In the genomic region with DNA sequence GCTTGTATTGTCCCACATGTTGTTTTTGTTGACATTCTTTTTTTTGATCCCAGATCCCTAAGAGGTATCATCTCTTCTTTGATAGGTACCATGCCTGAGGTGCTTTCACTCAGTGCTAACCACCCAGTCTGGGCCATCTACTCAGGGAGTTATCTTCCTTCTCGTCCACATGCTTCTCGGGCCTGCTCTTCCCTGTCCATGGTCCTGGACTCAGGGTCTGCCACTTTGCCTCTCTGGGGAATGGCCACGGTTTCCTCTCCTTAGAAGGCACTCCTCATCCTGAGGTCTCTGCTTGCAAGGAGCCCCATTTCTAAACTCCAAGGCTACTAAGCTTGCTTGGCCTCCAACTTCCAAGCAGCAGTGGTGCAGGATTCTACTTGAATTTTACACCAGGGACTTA, we compare ENCODE assay signal across 10 cellular contexts.
DNase-seq lines count a peak whose midpoint lies in the region; ATAC-seq and TF ChIP-seq lines count a peak whose summit lies in the region.
"Had no signal": no experiment of that assay in that cellular context is flagged by ENCODE, and none has a peak within 500 bp of the region (broad histone marks: within the 10 kb centered on the region; RNA-seq: fewer than 3 reads in every experiment).

No MANE protein-coding gene starts in this region.

- no peak overlapping the region for H2AFZ ChIP-seq in osteoblast (ENCODE audit: low read length)

- H3K36me3 ChIP-seq in brain microvascular endothelial cell (replicated peaks) (no peaks in the 10 kb centered on the region), left lung (no peaks in the 10 kb centered on the region), osteoblast (ENCODE audit: insufficient read depth, low read length) (no peaks in the 10 kb centered on the region)

- H3K4me3 ChIP-seq in brain microvascular endothelial cell (ENCODE audit: low read depth, low read length) (no peak overlapping the region), left lung (no peak overlapping the region), osteoblast (ENCODE audit: insufficient read depth, low read length) (no peak overlapping the region)

- H3K27me3 ChIP-seq in brain microvascular endothelial cell (replicated peaks) (no peaks in the 10 kb centered on the region), left lung (no peaks in the 10 kb centered on the region), osteoblast (ENCODE audit: insufficient read depth, low read length) (no peaks in the 10 kb centered on the region)

- H4K20me1 ChIP-seq in osteoblast (ENCODE audit: insufficient read depth, low read length): no peaks in the 10 kb centered on the region

- in situ Hi-C loops in brain microvascular endothelial cell (cut with HindIII; ENCODE audit: low pct_ligation_motif_present, low sequenced_read_pairs): no loop called here

- H3K9me3 ChIP-seq in left lung (no peaks in the 10 kb centered on the region), osteoblast (ENCODE audit: low read depth, low read length) (no peaks in the 10 kb centered on the region)

- peak; percentile 52 for DNase-seq in EH (ENCODE audit: low read depth)
- peak; percentile 41 for DNase-seq in LHCN-M2 (ENCODE audit: low read depth)
- peak; percentile 5 for DNase-seq in brain microvascular endothelial cell
- DNase-seq in left lung: no peak
- no peak for DNase-seq in NCI-H2171 (lab: John Stamatoyannopoulos, UW)
- no peak for DNase-seq in effector CD4-positive, alpha-beta T cell
- no peak for DNase-seq in osteoblast (ENCODE audit: insufficient read length, low spot score, missing footprints)
- DNase-seq: activated CD4-positive, alpha-beta T cell treated with anti-CD3 and anti-CD28 coated beads, Interleukin-2, amount 50 U/mL, for 4 hours; DMS153 had no signal

- H3K27ac ChIP-seq in brain microvascular endothelial cell (no peak overlapping the region), left lung (no peak overlapping the region), osteoblast (ENCODE audit: low read depth, low read length) (no peak overlapping the region)

- H3K79me2 ChIP-seq in osteoblast (ENCODE audit: insufficient read depth, low read length): no peaks in the 10 kb centered on the region

- intact Hi-C loops in left lung (cut with DNase I): no loop called here

- ATAC-seq in left lung (peak; percentile 70), HG02571 (IDR thresholded peaks at IDR 0.05; ENCODE audit: unreplicated experiment) (no peak)

- H3K4me1 ChIP-seq in left lung (no peaks in the 10 kb centered on the region), osteoblast (ENCODE audit: insufficient read depth, low read length) (no peaks in the 10 kb centered on the region)

- no peak for TF ChIP-seq CTCF in brain microvascular endothelial cell (IDR thresholded peaks at IDR 0.05; ENCODE audit: low read depth, low read length, missing control alignments)
- no peak for TF ChIP-seq CTCF in left lung (IDR thresholded peaks at IDR 0.05)
- no peak for TF ChIP-seq CTCF in osteoblast (IDR thresholded peaks at IDR 0.05; ENCODE audit: extremely low read depth, low read depth, low read length)

- no peak overlapping the region for H3K4me2 ChIP-seq in osteoblast (ENCODE audit: insufficient read depth, low read length)

Comparison
In these comparisons a context has a peak if more than half of its experiments do, and no peak if none do; other contexts are left out.
1. DNase-seq: peak in EH (single experiment), LHCN-M2 (single experiment) and brain microvascular endothelial cell (single experiment); none in left lung (0 of 2), NCI-H2171 (single experiment), effector CD4-positive, alpha-beta T cell (single experiment) and osteoblast (single experiment).